ENCODE assay signal across 8 cellular contexts in genomic region chr6:73180718-73181619, GRCh38. TPM values are rescaled to one million over a fixed set of nuclear protein-coding genes. Genes with fewer than 3 reads are reported as not detected.
DNase-seq lines count a peak whose midpoint lies in the region; ATAC-seq and TF ChIP-seq lines count a peak whose summit lies in the region.

No MANE protein-coding gene starts in this region.

- no peaks in the 10 kb centered on the region for H3K36me3 Mint-ChIP-seq in activated CD4-positive, alpha-beta T cell treated with anti-CD3 and anti-CD28 coated beads, Interleukin-2, amount 10 ng/mL, durations not matched to agents 7 days and 5 days (ENCODE audit: low read depth)

- no peak overlapping the region for H3K27ac ChIP-seq in HL-60 (replicated peaks)

- TF ChIP-seq CTCF in HL-60 (IDR thresholded peaks at IDR 0.05; ENCODE audit: insufficient read depth, low read length) = peak; percentile 83
- peak; percentile 88 for TF ChIP-seq CTCF in astrocyte of the spinal cord (IDR thresholded peaks at IDR 0.05; ENCODE audit: low read depth, low read length)

- in situ Hi-C loops in astrocyte of the spinal cord (cut with HindIII; ENCODE audit: low sequenced_read_pairs) = no loop called here

- ATAC-seq in GM21515 (IDR thresholded peaks at IDR 0.05; ENCODE audit: unreplicated experiment) = peak; percentile 77

- no peaks in the 10 kb centered on the region for H3K27me3 Mint-ChIP-seq in activated CD4-positive, alpha-beta T cell treated with anti-CD3 and anti-CD28 coated beads, Interleukin-2, amount 10 ng/mL, durations not matched to agents 7 days and 5 days

- CTCF ChIA-PET in activated CD4-positive, alpha-beta T cell treated with anti-CD3 and anti-CD28 coated beads, Interleukin-2, amount 10 ng/mL, durations not matched to agents 7 days and 5 days (lab: Charles Lee) = interaction anchor here (0.6 kb wide), 1 partner anchor 165 kb away, joined by 3 read pairs; no protein-coding TSS in a partner anchor

- DNase-seq in activated CD4-positive, alpha-beta T cell treated with anti-CD3 and anti-CD28 coated beads, Interleukin-2, amount 10 ng/mL, durations not matched to agents 7 days and 5 days = peak; percentile 14
- DNase-seq in activated CD4-positive, alpha-beta T cell treated with anti-CD3 and anti-CD28 coated beads, Interleukin-2, amount 50 U/mL, for 1 hour = no peak
- DNase-seq in HL-60 (ENCODE audit: low read depth in 1 of 2, low spot score in 1 of 2) (peak; percentile 13 to 29), NCI-H82 (lab: John Stamatoyannopoulos, UW) (peak; percentile 79), astrocyte of the spinal cord (ENCODE audit: low read depth, low spot score) (peak; percentile 80), iPS DF 4.7 (ENCODE audit: extremely low read depth, low spot score) (peak; percentile 16), smooth muscle cell of the brain vasculature (ENCODE audit: low read depth, low spot score) (peak; percentile 24)

- H3K4me1 Mint-ChIP-seq in activated CD4-positive, alpha-beta T cell treated with anti-CD3 and anti-CD28 coated beads, Interleukin-2, amount 10 ng/mL, durations not matched to agents 7 days and 5 days = peaks cover 4% of the 10 kb centered on the region

- H3K4me3 ChIP-seq in HL-60 (replicated peaks; ENCODE audit: insufficient read depth, low read length) (no peak overlapping the region), astrocyte of the spinal cord (ENCODE audit: low read depth, low read length) (peak overlapping the region; percentile 27)

- POLR2A ChIA-PET in activated CD4-positive, alpha-beta T cell treated with anti-CD3 and anti-CD28 coated beads, Interleukin-2, amount 10 ng/mL, durations not matched to agents 7 days and 5 days (lab: Charles Lee) = no interaction called here

- no peak overlapping the region for H3K27ac Mint-ChIP-seq in activated CD4-positive, alpha-beta T cell treated with anti-CD3 and anti-CD28 coated beads, Interleukin-2, amount 10 ng/mL, durations not matched to agents 7 days and 5 days

- no peak overlapping the region for H3K4me3 Mint-ChIP-seq in activated CD4-positive, alpha-beta T cell treated with anti-CD3 and anti-CD28 coated beads, Interleukin-2, amount 10 ng/mL, durations not matched to agents 7 days and 5 days

- H3K27me3 ChIP-seq in HL-60 (ENCODE audit: insufficient read depth, poor library complexity, severe bottlenecking) = no peaks in the 10 kb centered on the region

- no peaks in the 10 kb centered on the region for H3K9me3 Mint-ChIP-seq in activated CD4-positive, alpha-beta T cell treated with anti-CD3 and anti-CD28 coated beads, Interleukin-2, amount 10 ng/mL, durations not matched to agents 7 days and 5 days

RNA-seq across cellular contexts. Expression of gene KHDC1L, which starts 44.3 kb away (rescaled TPM):
- total RNA-seq in activated CD4-positive, alpha-beta T cell treated with anti-CD3 and anti-CD28 coated beads, Interleukin-2, amount 10 ng/mL, durations not matched to agents 7 days and 5 days = under 1 TPM in 1 of 2 experiments, not detected in 1; 0.35 TPM
